ENCODE assay signal across 30 cellular contexts in genomic region chr17:42866631-42867575, GRCh38. TPM values are rescaled to one million over a fixed set of nuclear protein-coding genes. Genes with fewer than 3 reads are reported as not detected.
"Had no signal": no experiment of that assay in that cellular context is flagged by ENCODE, and none has a peak within 500 bp of the region (broad histone marks: within the 10 kb centered on the region; RNA-seq: fewer than 3 reads in every experiment).

No MANE protein-coding gene starts in this region.

- H3K4me2 ChIP-seq: neural progenitor cell had no signal

- H3K9me3 Mint-ChIP-seq: activated naive CD4-positive, alpha-beta T cell treated with anti-CD3 and anti-CD28 coated beads, Interleukin-2, amount 50 U/mL, for 24 hours; central memory CD8-positive, alpha-beta T cell; effector memory CD8-positive, alpha-beta T cell; stimulated activated effector memory CD8-positive, alpha-beta T cell treated with anti-CD3 and anti-CD28 coated beads, Interleukin-12 subunit alpha, Interleukin-12 subunit beta, amount 100 ng/mL, for 72 hours had no signal

- H3K4me1 ChIP-seq: ascending aorta, colonic mucosa, neural progenitor cell, suprapubic skin, uterus had no signal

- H3K27me3 Mint-ChIP-seq: activated naive CD4-positive, alpha-beta T cell treated with anti-CD3 and anti-CD28 coated beads, Interleukin-2, amount 50 U/mL, for 24 hours had no signal

- H3K4me3 ChIP-seq: ascending aorta, colonic mucosa, dorsolateral prefrontal cortex, esophagus muscularis mucosa, neural progenitor cell, stomach, suprapubic skin, tibial nerve, uterus had no signal

- H3K36me3 Mint-ChIP-seq: stimulated activated effector memory CD8-positive, alpha-beta T cell treated with anti-CD3 and anti-CD28 coated beads, Interleukin-12 subunit alpha, Interleukin-12 subunit beta, amount 100 ng/mL, for 72 hours had no signal

- H3K36me3 ChIP-seq: colonic mucosa, neural progenitor cell, suprapubic skin, tibial nerve, uterus had no signal

- H3K4me3 Mint-ChIP-seq: activated CD4-positive, alpha-beta T cell treated with anti-CD3 and anti-CD28 coated beads, Interleukin-2, amount 10 ng/mL, durations not matched to agents 7 days and 5 days; activated naive CD4-positive, alpha-beta T cell treated with anti-CD3 and anti-CD28 coated beads, Interleukin-2, amount 50 U/mL, for 24 hours; central memory CD8-positive, alpha-beta T cell; effector memory CD8-positive, alpha-beta T cell; memory B cell; neural progenitor cell; stimulated activated effector memory CD8-positive, alpha-beta T cell treated with anti-CD3 and anti-CD28 coated beads, Interleukin-12 subunit alpha, Interleukin-12 subunit beta, amount 100 ng/mL, for 72 hours had no signal

- DNase-seq: activated CD4-positive, alpha-beta T cell treated with anti-CD3 and anti-CD28 coated beads, Interleukin-2, amount 10 ng/mL, durations not matched to agents 7 days and 5 days; activated gamma-delta T cell treated with Interleukin-2 at 50 U/mL for 16 hours; activated T-cell treated with anti-CD3 and anti-CD28 coated beads, Interleukin-2, amount 50 U/mL, for 1 hour; colonic mucosa; dorsolateral prefrontal cortex; effector memory CD8-positive, alpha-beta T cell; glutamatergic neuron; hippocampal formation; naive B cell; stimulated activated CD4-positive, alpha-beta T cell treated with anti-CD3 and anti-CD28 coated beads, Interleukin-1b, Interleukin-23, amount 100 ng/mL, for 48 hours; stomach; uterus had no signal

- H2AFZ ChIP-seq: neural progenitor cell had no signal

- H3K9me3 ChIP-seq: ascending aorta, colonic mucosa, esophagus muscularis mucosa, suprapubic skin had no signal

- FAIRE-seq: frontal cortex had no signal

- H3K27ac Mint-ChIP-seq: activated CD4-positive, alpha-beta T cell treated with anti-CD3 and anti-CD28 coated beads, Interleukin-2, amount 10 ng/mL, durations not matched to agents 7 days and 5 days; activated naive CD4-positive, alpha-beta T cell treated with anti-CD3 and anti-CD28 coated beads, Interleukin-2, amount 50 U/mL, for 24 hours; effector memory CD8-positive, alpha-beta T cell; memory B cell; neural progenitor cell; stimulated activated effector memory CD8-positive, alpha-beta T cell treated with anti-CD3 and anti-CD28 coated beads, Interleukin-12 subunit alpha, Interleukin-12 subunit beta, amount 100 ng/mL, for 72 hours had no signal

- ATAC-seq: activated CD4-positive, CD25-positive, alpha-beta regulatory T cell treated with anti-CD3 and anti-CD28 coated beads, Interleukin-2, amount 50 U/mL, for 24 hours; effector memory CD8-positive, alpha-beta T cell had no signal

- H3K9ac ChIP-seq: neural progenitor cell had no signal

- H3K27ac ChIP-seq: ascending aorta, colonic mucosa, dorsolateral prefrontal cortex, esophagus muscularis mucosa, neural progenitor cell, suprapubic skin, tibial nerve, uterus had no signal

- H3K27me3 ChIP-seq: ascending aorta, colonic mucosa, dorsolateral prefrontal cortex, esophagus muscularis mucosa, neural progenitor cell, stomach, suprapubic skin, tibial nerve, uterus had no signal

- H3K4me1 Mint-ChIP-seq: activated CD4-positive, alpha-beta T cell treated with anti-CD3 and anti-CD28 coated beads, Interleukin-2, amount 10 ng/mL, durations not matched to agents 7 days and 5 days; activated naive CD4-positive, alpha-beta T cell treated with anti-CD3 and anti-CD28 coated beads, Interleukin-2, amount 50 U/mL, for 24 hours; central memory CD8-positive, alpha-beta T cell; naive B cell; stimulated activated effector memory CD8-positive, alpha-beta T cell treated with anti-CD3 and anti-CD28 coated beads, Interleukin-12 subunit alpha, Interleukin-12 subunit beta, amount 100 ng/mL, for 72 hours had no signal

RNA-seq across cellular contexts. Expression of gene AOC3, which starts 15.9 kb away (rescaled TPM):
- total RNA-seq: osteoblast, pulmonary artery endothelial cell had no signal

RNA-seq across cellular contexts. Expression of gene AOC2, which starts 22.5 kb away (rescaled TPM):
- total RNA-seq: ascending aorta had no signal

RNA-seq across cellular contexts. Expression of gene G6PC1, which starts 33.7 kb away (rescaled TPM):
- total RNA-seq: activated CD4-positive, alpha-beta T cell treated with anti-CD3 and anti-CD28 coated beads, Interleukin-2, amount 10 ng/mL, durations not matched to agents 7 days and 5 days; ascending aorta; dorsolateral prefrontal cortex; frontal cortex; lower leg skin; mononuclear cell; osteoblast; pulmonary artery endothelial cell; right cardiac atrium; skeletal muscle tissue; suprapubic skin; T-helper 2 cell treated with Interferon-gamma antibody and Interleukin-4, amounts not matched to agents 100 ng/mL and 5 ng/mL, for 36 hours; tibial nerve; uterus had no signal
- polyA plus RNA-seq: right cardiac atrium, stomach had no signal
